In the genomic region with DNA sequence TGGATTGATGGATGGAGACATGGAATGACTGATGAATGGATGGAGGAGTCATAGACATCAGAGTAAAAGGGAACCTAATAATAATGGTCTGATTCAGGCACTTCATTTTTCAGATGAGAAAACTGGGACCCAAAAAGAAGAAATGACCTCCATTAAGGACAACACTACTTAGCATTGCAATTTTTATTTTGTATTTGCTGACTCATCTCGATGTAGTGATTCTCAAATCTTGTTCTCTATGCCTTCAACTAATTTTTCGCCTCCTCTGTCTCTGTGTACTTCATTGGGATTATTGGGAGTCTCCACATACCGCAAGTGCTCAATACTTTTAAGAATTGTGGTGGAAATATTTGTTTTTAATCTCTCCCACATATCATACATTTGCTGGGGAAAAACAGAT, we compare ENCODE assay signal across 26 cellular contexts.
"Had no signal": no experiment of that assay in that cellular context is flagged by ENCODE, and none has a peak within 500 bp of the region (broad histone marks: within the 10 kb centered on the region; RNA-seq: fewer than 3 reads in every experiment).

No MANE protein-coding gene starts in this region.

- H3K4me1 ChIP-seq: esophagus squamous epithelium, gastrocnemius medialis, left lung, lower lobe of right lung had no signal

- FAIRE-seq: endometrium, islet of Langerhans, keratinocyte had no signal

- H3K4me3 ChIP-seq: esophagus squamous epithelium, gastrocnemius medialis, heart right ventricle, left lung, lower lobe of right lung, mucosa of descending colon had no signal

- H3K27me3 ChIP-seq: esophagus squamous epithelium, gastrocnemius medialis, heart right ventricle, left lung had no signal

- H3K36me3 ChIP-seq: esophagus squamous epithelium, gastrocnemius medialis, heart right ventricle, left lung, lower lobe of right lung had no signal

- H3K27ac ChIP-seq: epithelial cell of prostate, esophagus squamous epithelium, gastrocnemius medialis, heart right ventricle, left lung, lower lobe of right lung had no signal

- ATAC-seq: effector memory CD8-positive, alpha-beta T cell; esophagus mucosa; gastrocnemius medialis; heart right ventricle; left cardiac atrium; left lung; left ventricle myocardium superior; lower lobe of right lung; mucosa of descending colon; naive thymus-derived CD8-positive, alpha-beta T cell had no signal

- H3K9me3 ChIP-seq: esophagus squamous epithelium, gastrocnemius medialis, left lung, lower lobe of right lung, mucosa of descending colon had no signal

- DNase-seq: cortex of kidney; effector CD8-positive, alpha-beta T cell; effector memory CD8-positive, alpha-beta T cell; endodermal cell; erythroblast; esophagus squamous epithelium; foreskin fibroblast; foreskin melanocyte; gastrocnemius medialis; glutamatergic neuron; head of caudate nucleus; heart right ventricle; hippocampal formation; left cardiac atrium; left lung; left ventricle myocardium superior; lower lobe of right lung; mesenchymal stem cell; mucosa of descending colon; naive B cell; naive thymus-derived CD8-positive, alpha-beta T cell had no signal
